ENCODE assay signal across 29 cellular contexts in genomic region chr3:17125738-17126137, GRCh38.
"Had no signal": no experiment of that assay in that cellular context is flagged by ENCODE, and none has a peak within 500 bp of the region (broad histone marks: within the 10 kb centered on the region; RNA-seq: fewer than 3 reads in every experiment).

No MANE protein-coding gene starts in this region.

- H3K27me3 ChIP-seq: adrenal gland, breast epithelium, Peyer's patch, SJCRH30 had no signal

- H3K27ac Mint-ChIP-seq: activated CD4-positive, alpha-beta T cell treated with anti-CD3 and anti-CD28 coated beads for 36 hours; activated CD8-positive, alpha-beta T cell treated with anti-CD3 and anti-CD28 coated beads, Interleukin-2, amount 10 ng/mL, durations not matched to agents 7 days and 5 days; activated naive CD4-positive, alpha-beta T cell treated with anti-CD3 and anti-CD28 coated beads, Interleukin-2, amount 10 ng/mL, durations not matched to agents 7 days and 5 days; activated naive CD8-positive, alpha-beta T cell treated with anti-CD3 and anti-CD28 coated beads, Interleukin-2, amount 10 ng/mL, durations not matched to agents 7 days and 5 days; activated T-cell treated with anti-CD3 and anti-CD28 coated beads, Interleukin-2, amount 50 U/mL, for 72 hours; activated T-helper 2 cell treated with anti-CD3 and anti-CD28 coated beads, Interferon-gamma antibody, Interleukin-2, Interleukin-4, amounts not matched to agents 10 μg/mL and 5 μg/mL and 100 μg/mL, durations not matched to agents 14 hours and 24 hours and 36 hours had no signal

- ATAC-seq: activated CD4-positive, alpha-beta T cell treated with anti-CD3 and anti-CD28 coated beads for 36 hours; activated CD8-positive, alpha-beta T cell treated with anti-CD3 and anti-CD28 coated beads, Interleukin-2, amount 10 ng/mL, durations not matched to agents 7 days and 5 days; activated T-cell treated with anti-CD3 and anti-CD28 coated beads, Interleukin-2, amount 50 U/mL, for 72 hours; K562 had no signal

- H3K4me2 ChIP-seq: SK-N-SH had no signal

- H3K4me3 ChIP-seq: adrenal gland, breast epithelium, K562, Peyer's patch, SJCRH30 had no signal

- H3K27ac ChIP-seq: adrenal gland, breast epithelium, Peyer's patch, RWPE1, SJCRH30, WERI-Rb-1 had no signal

- H3K36me3 ChIP-seq: adrenal gland, breast epithelium, Peyer's patch, SJCRH30, WERI-Rb-1 had no signal

- H3K4me3 Mint-ChIP-seq: activated CD4-positive, alpha-beta T cell treated with anti-CD3 and anti-CD28 coated beads for 36 hours; activated CD8-positive, alpha-beta T cell treated with anti-CD3 and anti-CD28 coated beads, Interleukin-2, amount 10 ng/mL, durations not matched to agents 7 days and 5 days; activated naive CD4-positive, alpha-beta T cell treated with anti-CD3 and anti-CD28 coated beads, Interleukin-2, amount 10 ng/mL, durations not matched to agents 7 days and 5 days; activated naive CD8-positive, alpha-beta T cell treated with anti-CD3 and anti-CD28 coated beads, Interleukin-2, amount 10 ng/mL, durations not matched to agents 7 days and 5 days; activated T-cell treated with anti-CD3 and anti-CD28 coated beads, Interleukin-2, amount 50 U/mL, for 72 hours had no signal

- H3K27me3 Mint-ChIP-seq: activated CD4-positive, alpha-beta T cell treated with anti-CD3 and anti-CD28 coated beads for 36 hours; activated naive CD4-positive, alpha-beta T cell treated with anti-CD3 and anti-CD28 coated beads, Interleukin-2, amount 10 ng/mL, durations not matched to agents 7 days and 5 days; activated naive CD8-positive, alpha-beta T cell treated with anti-CD3 and anti-CD28 coated beads, Interleukin-2, amount 10 ng/mL, durations not matched to agents 7 days and 5 days had no signal

- H3K9me2 ChIP-seq: SK-N-SH had no signal

- DNase-seq: activated CD4-positive, alpha-beta T cell treated with anti-CD3 and anti-CD28 coated beads for 36 hours; activated CD4-positive, alpha-beta T cell treated with anti-CD3 and anti-CD28 coated beads, Interleukin-2, amount 50 U/mL, for 4 hours; activated CD8-positive, alpha-beta T cell treated with anti-CD3 and anti-CD28 coated beads, Interleukin-2, amount 10 ng/mL, durations not matched to agents 7 days and 5 days; activated gamma-delta T cell treated with Interleukin-2 at 50 U/mL for 16 hours; activated naive CD4-positive, alpha-beta T cell treated with anti-CD3 and anti-CD28 coated beads, Interleukin-2, amount 10 ng/mL, durations not matched to agents 7 days and 5 days; activated naive CD8-positive, alpha-beta T cell treated with anti-CD3 and anti-CD28 coated beads, Interleukin-2, amount 10 ng/mL, durations not matched to agents 7 days and 5 days; activated T-cell treated with anti-CD3 and anti-CD28 coated beads, Interleukin-2, amount 50 U/mL, for 72 hours; aorta; central memory CD4-positive, alpha-beta T cell; Karpas-422; NCI-H1105 treated with DMSO at 0.1 percent for 48 hours; NCI-H146; NCI-H187 treated with DMSO at 0.1 percent for 48 hours; NCI-H2171; NCI-H2227 treated with DMSO at 0.1 percent for 48 hours; NCI-H446 treated with DMSO at 0.1 percent for 48 hours; NCI-H524 treated with DMSO at 0.1 percent for 48 hours; NCI-H748 treated with DMSO at 0.1 percent for 48 hours; Peyer's patch; Right ventricle myocardium superior; SJCRH30; SK-N-SH; T-helper 1 cell; WERI-Rb-1 had no signal

- H3K4me1 ChIP-seq: breast epithelium, Peyer's patch, SJCRH30 had no signal

- H3K4me1 Mint-ChIP-seq: activated CD4-positive, alpha-beta T cell treated with anti-CD3 and anti-CD28 coated beads for 36 hours; activated naive CD4-positive, alpha-beta T cell treated with anti-CD3 and anti-CD28 coated beads, Interleukin-2, amount 10 ng/mL, durations not matched to agents 7 days and 5 days had no signal
